Comparison of ENCODE assay signal across 8 cellular contexts in genomic region chr15:85380860-85381535, GRCh38. TPM values are rescaled to one million over a fixed set of nuclear protein-coding genes. Genes with fewer than 3 reads are reported as not detected.
DNase-seq lines count a peak whose midpoint lies in the region; ATAC-seq, FAIRE-seq and TF ChIP-seq lines count a peak whose summit lies in the region.

No MANE protein-coding gene starts in this region.

- ATAC-seq in HG03432 (IDR thresholded peaks at IDR 0.05; ENCODE audit: unreplicated experiment): peak; percentile 43

- TF ChIP-seq CTCF in AG04449 (IDR thresholded peaks at IDR 0.05; ENCODE audit: insufficient read depth, low read length, missing control alignments): no peak
- no peak for TF ChIP-seq CTCF in WERI-Rb-1 (IDR thresholded peaks at IDR 0.05; ENCODE audit: low read depth, low read length)
- no peak for TF ChIP-seq CTCF in bronchial epithelial cell (IDR thresholded peaks at IDR 0.05; ENCODE audit: insufficient read depth, low read length, severe bottlenecking)
- no peak for TF ChIP-seq CTCF in liver (IDR thresholded peaks at IDR 0.05; ENCODE audit: low read depth, low read length, missing input control)

- H3K27ac ChIP-seq in WERI-Rb-1 (peak overlapping the region; percentile 93), liver (ENCODE audit: low read depth in 1 of 2, low read length in 2 of 2) (peak overlapping the region; percentile 88 to 89)

- POLR2A ChIA-PET in AG04449 (lab: Yijun Ruan, JAX): interaction anchor here (0.7 to 1.2 kb wide), 4 partner anchors 19 to 50 kb away, joined by 3 to 9 read pairs (median 4); no protein-coding TSS in a partner anchor

- H3K27me3 ChIP-seq in WERI-Rb-1 (ENCODE audit: insufficient read depth, low read depth, severe bottlenecking): no peaks in the 10 kb centered on the region
- peaks cover 1% of the 10 kb centered on the region for H3K27me3 ChIP-seq in bronchial epithelial cell (ENCODE audit: control insufficient read depth, insufficient read depth, low read length)
- no peaks in the 10 kb centered on the region for H3K27me3 ChIP-seq in liver (ENCODE audit: control insufficient read depth in 4 of 4, insufficient read depth in 4 of 4, low read length in 3 of 4)

- WGBS in liver: under 1% methylated on average over 84 of the region's 84 CpGs

- no peak for TF ChIP-seq RAD21 in liver (IDR thresholded peaks at IDR 0.05)

- H3K9me3 ChIP-seq in WERI-Rb-1 (ENCODE audit: severe bottlenecking) (no peaks in the 10 kb centered on the region), liver (ENCODE audit: control insufficient read depth in 4 of 4, low read length in 3 of 4) (no peaks in the 10 kb centered on the region)

- H3K4me3 ChIP-seq in AG04449 (ENCODE audit: low read depth, low read length) (peak overlapping the region; percentile 73), WERI-Rb-1 (ENCODE audit: low read depth, low read length) (peak overlapping the region; percentile 86), bronchial epithelial cell (ENCODE audit: low read depth, low read length) (peak overlapping the region; percentile 71), liver (ENCODE audit: low read depth in 1 of 3, low read length in 3 of 3) (peak overlapping the region; percentile 56 to 94 (median 68))

- FAIRE-seq in bronchial epithelial cell (lab: Jason Lieb, UNC): no peak

- DNase-seq in AG04449 (ENCODE audit: low read depth, low spot score): no peak
- DNase-seq in GM19238 (ENCODE audit: insufficient read length, low spot score): peak; percentile 31
- no peak for DNase-seq in WERI-Rb-1
- no peak for DNase-seq in bronchial epithelial cell (ENCODE audit: low read depth)
- DNase-seq in stimulated activated CD8-positive, alpha-beta memory T cell treated with anti-CD3 and anti-CD28 coated beads, Interleukin-12 subunit alpha, Interleukin-12 subunit beta, amount 100 ng/mL, for 1 hour (ENCODE audit: low read depth): peak; percentile 10
- DNase-seq in SIG-M5 (lab: John Stamatoyannopoulos, UW): no peak

- H3K9ac ChIP-seq in liver (ENCODE audit: low read depth in 1 of 2, low read length in 2 of 2): no peak overlapping the region

- CTCF ChIA-PET in AG04449 (lab: Yijun Ruan, JAX): interaction anchor here (0.9 to 2.9 kb wide), 3 partner anchors 8 to 84 kb away, joined by 4 to 10 read pairs (median 4); no protein-coding TSS in a partner anchor

- H3K4me1 ChIP-seq in liver (ENCODE audit: control insufficient read depth in 4 of 4, insufficient read depth in 4 of 4, low read length in 3 of 4): peaks cover 0 to 10% (median 4%) of the 10 kb centered on the region in 4 donors

- peaks cover 17% of the 10 kb centered on the region for H3K36me3 ChIP-seq in WERI-Rb-1
- no peaks in the 10 kb centered on the region for H3K36me3 ChIP-seq in bronchial epithelial cell (ENCODE audit: control insufficient read depth, insufficient read depth, low read length)
- no peaks in the 10 kb centered on the region for H3K36me3 ChIP-seq in liver (ENCODE audit: control insufficient read depth in 4 of 4, insufficient read depth in 3 of 4, low read depth in 1 of 4, low read length in 3 of 4)

TF ChIP-seq in liver, 16 proteins besides CTCF, POLR2A, EP300 and RAD21:
- no peak for TF ChIP-seq GABPA (IDR thresholded peaks at IDR 0.05 in 1 of 2, conservative IDR thresholded peaks at IDR 0.05 in 1 of 2)
- TF ChIP-seq RXRA (IDR thresholded peaks at IDR 0.05): no peak
- no peak for TF ChIP-seq MAX (IDR thresholded peaks at IDR 0.05)
- TF ChIP-seq HNF4A (conservative IDR thresholded peaks at IDR 0.05): no peak
- peak; percentile 9 for TF ChIP-seq YY1 (IDR thresholded peaks at IDR 0.05)
- no peak for TF ChIP-seq HNF4G (IDR thresholded peaks at IDR 0.05)
- TF ChIP-seq, protein P1, sequence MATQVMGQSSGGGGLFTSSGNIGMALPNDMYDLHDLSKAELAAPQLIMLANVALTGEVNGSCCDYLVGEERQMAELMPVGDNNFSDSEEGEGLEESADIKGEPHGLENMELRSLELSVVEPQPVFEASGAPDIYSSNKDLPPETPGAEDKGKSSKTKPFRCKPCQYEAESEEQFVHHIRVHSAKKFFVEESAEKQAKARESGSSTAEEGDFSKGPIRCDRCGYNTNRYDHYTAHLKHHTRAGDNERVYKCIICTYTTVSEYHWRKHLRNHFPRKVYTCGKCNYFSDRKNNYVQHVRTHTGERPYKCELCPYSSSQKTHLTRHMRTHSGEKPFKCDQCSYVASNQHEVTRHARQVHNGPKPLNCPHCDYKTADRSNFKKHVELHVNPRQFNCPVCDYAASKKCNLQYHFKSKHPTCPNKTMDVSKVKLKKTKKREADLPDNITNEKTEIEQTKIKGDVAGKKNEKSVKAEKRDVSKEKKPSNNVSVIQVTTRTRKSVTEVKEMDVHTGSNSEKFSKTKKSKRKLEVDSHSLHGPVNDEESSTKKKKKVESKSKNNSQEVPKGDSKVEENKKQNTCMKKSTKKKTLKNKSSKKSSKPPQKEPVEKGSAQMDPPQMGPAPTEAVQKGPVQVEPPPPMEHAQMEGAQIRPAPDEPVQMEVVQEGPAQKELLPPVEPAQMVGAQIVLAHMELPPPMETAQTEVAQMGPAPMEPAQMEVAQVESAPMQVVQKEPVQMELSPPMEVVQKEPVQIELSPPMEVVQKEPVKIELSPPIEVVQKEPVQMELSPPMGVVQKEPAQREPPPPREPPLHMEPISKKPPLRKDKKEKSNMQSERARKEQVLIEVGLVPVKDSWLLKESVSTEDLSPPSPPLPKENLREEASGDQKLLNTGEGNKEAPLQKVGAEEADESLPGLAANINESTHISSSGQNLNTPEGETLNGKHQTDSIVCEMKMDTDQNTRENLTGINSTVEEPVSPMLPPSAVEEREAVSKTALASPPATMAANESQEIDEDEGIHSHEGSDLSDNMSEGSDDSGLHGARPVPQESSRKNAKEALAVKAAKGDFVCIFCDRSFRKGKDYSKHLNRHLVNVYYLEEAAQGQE (IDR thresholded peaks at IDR 0.05): no peak

RNA-seq across cellular contexts. Expression of gene AKAP13, which starts 0.6 kb away (rescaled TPM):
- total RNA-seq in bronchial epithelial cell (41.1 and 53.4 TPM in 2 replicates), liver (10 to 100 TPM; 37.9 to 92.3 TPM)
- polyA plus RNA-seq in liver: 10 to 100 TPM; 18.6 to 37.0 TPM

Comparison
In these comparisons a context has a peak if more than half of its experiments do, and no peak if none do; other contexts are left out.
1. DNase-seq: peak in GM19238 (single experiment) and stimulated activated CD8-positive, alpha-beta memory T cell treated with anti-CD3 and anti-CD28 coated beads, Interleukin-12 subunit alpha, Interleukin-12 subunit beta, amount 100 ng/mL, for 1 hour (single experiment); none in AG04449 (single experiment), WERI-Rb-1 (single experiment), bronchial epithelial cell (single experiment) and SIG-M5 (single experiment).
2. Peak in every context shown above with its lines, with median percentiles within 50 percentile points of each other: H3K4me3 ChIP-seq.